ENCODE assay signal across 7 cellular contexts in the genomic region with DNA sequence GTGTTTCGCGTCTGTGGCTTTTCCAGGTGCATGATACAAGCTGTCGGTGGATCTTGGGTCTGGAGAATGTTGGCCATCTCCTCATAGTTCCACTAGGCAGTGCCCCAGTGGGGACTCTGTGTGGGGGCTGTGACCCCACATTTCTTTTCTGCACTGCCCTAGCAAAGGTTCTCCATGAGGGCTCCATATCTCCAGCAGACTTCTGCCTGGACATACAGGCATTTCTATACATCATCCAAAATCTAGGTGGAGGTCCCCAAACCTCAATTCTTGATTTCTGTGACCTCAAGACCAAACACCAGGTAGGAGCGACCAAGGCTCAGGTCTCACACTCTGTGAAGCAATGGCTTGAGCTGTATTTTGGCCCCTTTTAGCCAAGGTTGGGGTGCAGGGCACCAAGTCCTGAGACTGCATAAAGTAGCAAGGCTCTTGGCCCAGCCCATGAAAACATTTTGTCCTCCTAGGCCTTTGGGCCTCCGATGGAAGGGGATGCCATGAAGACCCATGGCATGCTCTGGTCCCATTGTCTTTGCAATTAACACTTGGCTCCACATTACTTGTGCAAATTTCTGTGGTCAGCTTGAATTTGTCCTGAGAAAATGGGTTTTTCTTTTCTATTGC.
"Had no signal": no experiment of that assay in that cellular context is flagged by ENCODE, and none has a peak within 500 bp of the region (broad histone marks: within the 10 kb centered on the region; RNA-seq: fewer than 3 reads in every experiment).

No MANE protein-coding gene starts in this region.

- DNase-seq: H9, HCEC 1CT, HFFc6 had no signal

- H3K4me3 ChIP-seq: GM23338 had no signal

- H2AFZ ChIP-seq: GM23338 had no signal

- H3K27me3 Mint-ChIP-seq: IgD-negative memory B cell had no signal

- H3K27ac Mint-ChIP-seq: GM23338, H9, HFFc6, IgD-negative memory B cell had no signal

- H3K4me2 ChIP-seq: GM23338 had no signal

- H3K4me1 Mint-ChIP-seq: GM23338, H9, IgD-negative memory B cell had no signal

- H3K4me3 Mint-ChIP-seq: GM23338, H9, HFFc6 had no signal

- ATAC-seq: GM23338, HepG2 had no signal

- H3K27ac ChIP-seq: HL-60 had no signal
